ENCODE assay signal across 8 cellular contexts in genomic region chr4:78776729-78777555, GRCh38. TPM values are rescaled to one million over a fixed set of nuclear protein-coding genes. Genes with fewer than 3 reads are reported as not detected.
A peak's percentile ranks its signal among the peaks of the same experiment; 100 is the strongest.
DNase-seq lines count a peak whose midpoint lies in the region; ATAC-seq and TF ChIP-seq lines count a peak whose summit lies in the region.

No MANE protein-coding gene starts in this region.

- CTCF ChIA-PET in HCT116 (lab: Charles Lee) = no interaction called here

- H4K20me1 ChIP-seq in HCT116 (ENCODE audit: insufficient read depth) = 0 out of 2 replicates have a peak, but pooled peaks cover 6% of the 10 kb centered on the region

- no peaks in the 10 kb centered on the region for H3K9me2 ChIP-seq in HCT116 (ENCODE audit: insufficient read depth)

- peak overlapping the region; percentile 91 for H3K4me2 ChIP-seq in HCT116 (ENCODE audit: low read length)

- H3K9me3 Mint-ChIP-seq in chondrocyte (ENCODE audit: low read depth) = no peaks in the 10 kb centered on the region

- H3K4me3 ChIP-seq in GM12865 (ENCODE audit: low read depth, low read length) (peak overlapping the region; percentile 90), HCT116 (replicated peaks in 1 of 2; ENCODE audit: low read depth in 1 of 2, low read length in 2 of 2) (peak overlapping the region; percentile 81 to 88), MG63 (peak overlapping the region; percentile 87), left lung (peak overlapping the region; percentile 60 to 72)

- RAD21 ChIA-PET in HCT116 (lab: Charles Lee; ENCODE audit: low non-redundant PET in 1 of 2, low total read pairs in 2 of 2, uncharacterized antibody in 2 of 2, unreplicated experiment in 2 of 2) = interaction anchor here in 1 of 2 experiments (0.7 kb wide), 1 partner anchor 97 kb away, joined by 7 read pairs; no protein-coding TSS in a partner anchor

- TF ChIP-seq CTCF in GM12865 (IDR thresholded peaks at IDR 0.05; ENCODE audit: insufficient read depth, low read depth, low read length, missing control alignments) (no peak), HCT116 (IDR thresholded peaks at IDR 0.05 in 2 of 3, conservative IDR thresholded peaks at IDR 0.05 in 1 of 3; ENCODE audit: borderline replicate concordance in 1 of 3, insufficient read depth in 1 of 3, low read depth in 2 of 3, low read length in 2 of 3) (no peak), chondrocyte (IDR thresholded peaks at IDR 0.05) (no peak), left lung (IDR thresholded peaks at IDR 0.05) (no peak)

- peaks cover 22% of the 10 kb centered on the region for H3K4me1 Mint-ChIP-seq in chondrocyte (ENCODE audit: low read depth)

- no peak overlapping the region for H2AFZ ChIP-seq in HCT116 (ENCODE audit: low read depth, low read length, poor library complexity, severe bottlenecking)

- DNase-seq in GM12865 (ENCODE audit: low read depth) = peak; percentile 65
- DNase-seq in HCT116 (ENCODE audit: low read depth, low spot score) = peak; percentile 28
- peak; percentile 73 for DNase-seq in MG63
- peak; percentile 51 for DNase-seq in activated CD4-positive, CD25-positive, alpha-beta regulatory T cell treated with anti-CD3 and anti-CD28 coated beads, Interleukin-2, amount 50 U/mL, for 72 hours
- DNase-seq in chondrocyte (ENCODE audit: low spot score) = peak; percentile 91
- peak; percentile 49 to 74 for DNase-seq in left lung
- peak; percentile 56 for DNase-seq in stimulated activated CD4-positive, alpha-beta T cell treated with anti-CD3 and anti-CD28 coated beads, Interleukin-4, amount 100 ng/mL, for 24 hours
- no peak for DNase-seq in foreskin melanocyte

- peak overlapping the region; percentile 94 for H3K9ac ChIP-seq in HCT116 (ENCODE audit: low read length)

- peak overlapping the region; percentile 92 for H3K4me3 Mint-ChIP-seq in chondrocyte (ENCODE audit: unreplicated experiment)

- POLR2A ChIA-PET in HCT116 (lab: Charles Lee) = interaction anchor here (0.6 kb wide), 1 partner anchor 413 kb away, joined by 4 read pairs; no protein-coding TSS in a partner anchor

- no peak for TF ChIP-seq POLR2A in HCT116 (IDR thresholded peaks at IDR 0.05; ENCODE audit: borderline replicate concordance, extremely low read depth, insufficient read depth, insufficient read length)

- no peaks in the 10 kb centered on the region for H3K9me3 ChIP-seq in HCT116 (ENCODE audit: control insufficient read depth in 1 of 2, insufficient read depth in 1 of 2, low read depth in 1 of 2, low read length in 2 of 2)
- no peaks in the 10 kb centered on the region for H3K9me3 ChIP-seq in MG63
- no peaks in the 10 kb centered on the region for H3K9me3 ChIP-seq in left lung

- H3K27ac ChIP-seq in HCT116 (ENCODE audit: low read depth, low read length) (peak overlapping the region; percentile 18; the same call in 1 of the 2 replicates), left lung (peak overlapping the region; percentile 96 to 99)

- ATAC-seq in HCT116 = peak; percentile 49
- peak; percentile 23 for ATAC-seq in left lung

- no peaks in the 10 kb centered on the region for H3K27me3 ChIP-seq in HCT116 (ENCODE audit: insufficient read depth, low read length)
- H3K27me3 ChIP-seq in MG63 = no peaks in the 10 kb centered on the region
- H3K27me3 ChIP-seq in left lung = no peaks in the 10 kb centered on the region

- intact Hi-C loops in HCT116 (cut with micrococcal nuclease) (no loop called here), left lung (cut with DNase I) (loop anchor here in 1 of 2 donors (10.0 kb wide), 1 partner anchor 132 kb away; no protein-coding TSS in a partner anchor)

- H3K79me2 ChIP-seq in HCT116 (ENCODE audit: insufficient read depth, low read length) = peaks cover 49% of the 10 kb centered on the region

- H3K27ac Mint-ChIP-seq in chondrocyte (ENCODE audit: unreplicated experiment) = peak overlapping the region; percentile 83

- no TSS peak for BruUV-seq in HCT116 (replicated peaks; lab: Mats Ljungman, UMichigan)

- no peaks in the 10 kb centered on the region for H3K27me3 Mint-ChIP-seq in chondrocyte (ENCODE audit: low read depth)

- no peaks in the 10 kb centered on the region for H3K36me3 Mint-ChIP-seq in chondrocyte (ENCODE audit: low read depth)

- H3K36me3 ChIP-seq in HCT116 (ENCODE audit: control insufficient read depth in 1 of 2, insufficient read depth in 2 of 2, low read length in 2 of 2) (no peaks in the 10 kb centered on the region), MG63 (no peaks in the 10 kb centered on the region), left lung (no peaks in the 10 kb centered on the region)

- TF ChIP-seq RAD21 in HCT116 (IDR thresholded peaks at IDR 0.05; ENCODE audit: low read depth) = no peak

- H3K4me1 ChIP-seq in HCT116 (ENCODE audit: control insufficient read depth in 1 of 2, insufficient read depth in 2 of 2, low read length in 2 of 2) = peaks cover 4 to 23% of the 10 kb centered on the region in 2 experiments; a peak in 3 of 4 replicates
- H3K4me1 ChIP-seq in left lung = peaks cover 7 to 58% of the 10 kb centered on the region in 2 donors

TF ChIP-seq in HCT116, 20 proteins besides CTCF, POLR2A, EP300 and RAD21:
- TF ChIP-seq EGR1 (IDR thresholded peaks at IDR 0.05; ENCODE audit: low read depth) (0 out of 2 replicates have a peak, but pooled peaks have one; percentile 18), TCF7L2 (IDR thresholded peaks at IDR 0.05; ENCODE audit: borderline replicate concordance, extremely low read depth, insufficient read depth, insufficient read length) (peak; percentile 62), JUND (IDR thresholded peaks at IDR 0.05) (peak; percentile 32; the same call in 1 of the 2 replicates), SIN3A (IDR thresholded peaks at IDR 0.05; ENCODE audit: low read depth) (peak; percentile 28; the same call in 1 of the 2 replicates), FOSL1 (IDR thresholded peaks at IDR 0.05; ENCODE audit: low read depth) (peak; percentile 48; the same call in 1 of the 2 replicates), ZNF274 (IDR thresholded peaks at IDR 0.05; ENCODE audit: low read depth, low read length) (no peak)
- TF ChIP-seq, protein P1, sequence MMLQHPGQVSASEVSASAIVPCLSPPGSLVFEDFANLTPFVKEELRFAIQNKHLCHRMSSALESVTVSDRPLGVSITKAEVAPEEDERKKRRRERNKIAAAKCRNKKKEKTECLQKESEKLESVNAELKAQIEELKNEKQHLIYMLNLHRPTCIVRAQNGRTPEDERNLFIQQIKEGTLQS (IDR thresholded peaks at IDR 0.05) = no peak
TF ChIP-seq in HCT116: peak in this region for 5.

RNA-seq across cellular contexts. Expression of gene BMP2K, which starts 0.8 kb away (rescaled TPM):
- total RNA-seq in HCT116 (2021; ENCODE audit: unreplicated experiment) (27.7 TPM), chondrocyte (18.3 to 21.7 TPM (median 20.8 TPM) in 3 replicates), left lung (10 to 100 TPM; 46.1 to 67.0 TPM)
- polyA plus RNA-seq in HCT116 (2012) = 5.7 and 6.9 TPM in 2 replicates
- total RNA-seq in MG63 (2014; rRNA removed; shearing (Covaris generic); ENCODE audit: low replicate concordance) = 6.1 and 8.4 TPM in 2 replicates
